Comparison of ENCODE assay signal across 1 cellular context in genomic region chr3:57809609-57809968, GRCh38.
TF ChIP-seq lines count a peak whose summit lies in the region.

No MANE protein-coding gene starts in this region.

TF ChIP-seq in WTC11, 78 proteins besides CTCF, POLR2A, EP300 and RAD21 (continued from another document):
- TF ChIP-seq ZNF425 (CRISPR knock-in tag; conservative IDR thresholded peaks at IDR 0.05), result no peak
- TF ChIP-seq HMGXB4 (CRISPR knock-in tag; IDR thresholded peaks at IDR 0.05), result no peak
- no peak for TF ChIP-seq ERG (CRISPR knock-in tag; IDR thresholded peaks at IDR 0.05)
- no peak for TF ChIP-seq CDX4 (CRISPR knock-in tag; IDR thresholded peaks at IDR 0.05; ENCODE audit: borderline replicate concordance)
- no peak for TF ChIP-seq MXD4 (CRISPR knock-in tag; IDR thresholded peaks at IDR 0.05; ENCODE audit: borderline replicate concordance)
